7 cellular contexts compared by ENCODE assay signal in genomic region chr5:126868961-126869451, GRCh38.
DNase-seq lines count a peak whose midpoint lies in the region; ATAC-seq and TF ChIP-seq lines count a peak whose summit lies in the region.

No MANE protein-coding gene starts in this region.

- DNase-seq in activated CD4-positive, alpha-beta T cell treated with anti-CD3 and anti-CD28 coated beads, Interleukin-2, amount 50 U/mL, for 1 hour: peak; percentile 8
- peak; percentile 54 for DNase-seq in fibroblast of pulmonary artery (ENCODE audit: low read depth)
- DNase-seq in amniotic stem cell (lab: John Stamatoyannopoulos, UW): no peak

- no peaks in the 10 kb centered on the region for H3K4me1 ChIP-seq in rectal smooth muscle tissue (ENCODE audit: control insufficient read depth, insufficient read depth, low read length)

- H3K9ac ChIP-seq in rectal smooth muscle tissue (ENCODE audit: low read length): no peak overlapping the region

- no peaks in the 10 kb centered on the region for H3K27me3 ChIP-seq in rectal smooth muscle tissue (ENCODE audit: control insufficient read depth, insufficient read depth, low read length)

- H3K36me3 ChIP-seq in rectal smooth muscle tissue (ENCODE audit: control insufficient read depth, insufficient read depth, low read length): peaks cover 2% of the 10 kb centered on the region

- no peak overlapping the region for H3K27ac ChIP-seq in rectal smooth muscle tissue (ENCODE audit: low read depth, low read length)

- ATAC-seq in GM19023 (IDR thresholded peaks at IDR 0.05; ENCODE audit: unreplicated experiment) (peak; percentile 70), HG02870 (IDR thresholded peaks at IDR 0.05; ENCODE audit: unreplicated experiment) (peak; percentile 88), HG03135 (IDR thresholded peaks at IDR 0.05; ENCODE audit: unreplicated experiment) (no peak)

- no peak for TF ChIP-seq CTCF in fibroblast of pulmonary artery (IDR thresholded peaks at IDR 0.05; ENCODE audit: low read length, missing control alignments)

- H3K4me3 ChIP-seq in fibroblast of pulmonary artery (replicated peaks; ENCODE audit: low read depth, low read length) (no peak overlapping the region), rectal smooth muscle tissue (ENCODE audit: low read length) (peak overlapping the region; percentile 55)
